Comparison of ENCODE assay signal across 8 cellular contexts in the genomic region with DNA sequence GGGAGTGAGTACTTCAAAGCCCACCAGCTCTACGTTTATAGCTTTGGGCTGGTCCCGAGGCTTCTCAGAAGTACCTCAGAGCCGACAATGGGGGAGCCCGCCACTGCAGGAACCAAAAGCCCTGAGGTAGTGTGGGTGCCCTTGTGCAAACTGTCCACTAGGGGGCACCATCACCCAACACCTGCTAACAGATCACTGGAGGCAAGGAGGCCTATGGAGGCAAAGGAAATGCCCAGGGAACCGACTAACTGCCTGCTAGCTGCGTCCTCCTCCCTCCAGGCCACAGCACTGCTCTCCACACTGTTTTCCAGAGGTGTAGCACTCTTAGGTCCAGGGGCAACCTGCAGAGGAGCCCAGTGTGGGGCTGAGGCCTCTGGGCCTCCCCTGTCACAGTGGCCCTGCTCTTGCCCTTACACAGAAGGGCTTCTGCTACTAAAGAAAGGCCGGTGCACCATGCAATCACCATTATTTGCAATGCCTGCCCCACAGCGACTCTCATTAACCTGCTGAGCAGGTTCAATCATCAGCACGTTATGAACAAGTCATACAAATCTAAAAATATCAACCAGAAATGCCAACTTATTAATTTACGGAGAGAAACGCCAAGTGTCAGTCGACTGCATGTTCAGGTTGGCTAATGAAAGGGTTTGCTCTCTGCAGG.
A peak's percentile ranks its signal among the peaks of the same experiment; 100 is the strongest.
DNase-seq lines count a peak whose midpoint lies in the region; ATAC-seq and TF ChIP-seq lines count a peak whose summit lies in the region.

No MANE protein-coding gene starts in this region.

- no peak for TF ChIP-seq CTCF in activated B cell treated with CpG ODN at 0.5 μM for 24 hours (IDR thresholded peaks at IDR 0.05)

- H3K4me3 Mint-ChIP-seq in activated B cell treated with CpG ODN at 0.5 μM for 24 hours: peak overlapping the region; percentile 5

- no peaks in the 10 kb centered on the region for H3K9me3 Mint-ChIP-seq in activated B cell treated with CpG ODN at 0.5 μM for 24 hours

- peaks cover 12% of the 10 kb centered on the region for H3K4me1 Mint-ChIP-seq in activated B cell treated with CpG ODN at 0.5 μM for 24 hours

- intact Hi-C loops in activated B cell treated with CpG ODN at 0.5 μM for 24 hours (cut with micrococcal nuclease): loop anchor here (10.0 kb wide), 1 partner anchor 534 kb away; no protein-coding TSS in a partner anchor

- H3K27me3 Mint-ChIP-seq in activated B cell treated with CpG ODN at 0.5 μM for 24 hours: no peaks in the 10 kb centered on the region

- H3K36me3 Mint-ChIP-seq in activated B cell treated with CpG ODN at 0.5 μM for 24 hours (ENCODE audit: low read depth): no peaks in the 10 kb centered on the region

- CTCF ChIA-PET in activated B cell treated with CpG ODN at 0.5 μM for 24 hours (lab: Charles Lee): interaction anchor here (1.1 to 1.2 kb wide), 2 partner anchors 18 to 19 kb away, joined by 3 to 4 read pairs; no protein-coding TSS in a partner anchor

- DNase-seq in AML-193 (lab: John Stamatoyannopoulos, UW) (peak; percentile 80 to 87), NCI-H2227 treated with DMSO at 0.1 percent for 48 hours (lab: John Stamatoyannopoulos, UW) (peak; percentile 77), activated B cell treated with CpG ODN at 0.5 μM for 24 hours (peak; percentile 31), left kidney (ENCODE audit: low read depth, low spot score) (peak; percentile 87)
- peak; percentile 41 for DNase-seq in central memory CD4-positive, alpha-beta T cell
- peak; percentile 63 for DNase-seq in stimulated activated CD4-positive, alpha-beta T cell treated with anti-CD3 and anti-CD28 coated beads, Interleukin-4, amount 100 ng/mL, for 1 hour

- POLR2A ChIA-PET in activated B cell treated with CpG ODN at 0.5 μM for 24 hours (lab: Charles Lee): no interaction called here

- ATAC-seq in GM19023 (IDR thresholded peaks at IDR 0.05; ENCODE audit: unreplicated experiment) (peak; percentile 96), HG03139 (IDR thresholded peaks at IDR 0.05; ENCODE audit: unreplicated experiment) (peak; percentile 92), activated B cell treated with CpG ODN at 0.5 μM for 24 hours (ENCODE audit: low read depth) (peak; percentile 78)

- no peak overlapping the region for H3K27ac Mint-ChIP-seq in activated B cell treated with CpG ODN at 0.5 μM for 24 hours

Comparison
In these comparisons a context has a peak if more than half of its experiments do, and no peak if none do; other contexts are left out.
1. Peak in every context shown above with its lines: DNase-seq and ATAC-seq.
2. DNase-seq: peak in every context shown above with its lines; median percentile 87 in left kidney; 84 in AML-193; 77 in NCI-H2227 treated with DMSO at 0.1 percent for 48 hours; 63 in stimulated activated CD4-positive, alpha-beta T cell treated with anti-CD3 and anti-CD28 coated beads, Interleukin-4, amount 100 ng/mL, for 1 hour; 41 in central memory CD4-positive, alpha-beta T cell; 31 in activated B cell treated with CpG ODN at 0.5 μM for 24 hours.